Comparison of ENCODE assay signal across 8 cellular contexts in genomic region chr17:1000597-1001490, GRCh38. TPM values are rescaled to one million over a fixed set of nuclear protein-coding genes. Genes with fewer than 3 reads are reported as not detected.
DNase-seq lines count a peak whose midpoint lies in the region; ATAC-seq and FAIRE-seq lines count a peak whose summit lies in the region.
"Had no signal": no experiment of that assay in that cellular context is flagged by ENCODE, and none has a peak within 500 bp of the region (broad histone marks: within the 10 kb centered on the region; RNA-seq: fewer than 3 reads in every experiment).

No MANE protein-coding gene starts in this region.

- H3K27ac ChIP-seq in right cardiac atrium (ENCODE audit: low read length) (peak overlapping the region; percentile 83), small intestine (ENCODE audit: low read depth in 1 of 2, low read length in 1 of 2) (peak overlapping the region; percentile 27 to 61)

- H3K27me3 ChIP-seq in right cardiac atrium (ENCODE audit: control insufficient read depth, insufficient read depth) (no peaks in the 10 kb centered on the region), small intestine (ENCODE audit: control insufficient read depth in 2 of 2, insufficient read depth in 2 of 2, low read length in 2 of 2) (no peaks in the 10 kb centered on the region)

- peaks cover 12 to 28% of the 10 kb centered on the region in 2 donors for H3K36me3 ChIP-seq in small intestine (ENCODE audit: control insufficient read depth in 2 of 2, insufficient read depth in 2 of 2, low read length in 2 of 2)

- no peaks in the 10 kb centered on the region for H3K27me3 Mint-ChIP-seq in IgD-negative memory B cell

- peaks cover 14 to 21% (median 14%) of the 10 kb centered on the region in 3 donors for H3K4me1 Mint-ChIP-seq in IgD-negative memory B cell

- H3K36me3 Mint-ChIP-seq in IgD-negative memory B cell: no peaks in the 10 kb centered on the region

- peaks cover 28% of the 10 kb centered on the region for H3K4me1 ChIP-seq in right cardiac atrium (ENCODE audit: control insufficient read depth, insufficient read depth, low read length)
- peaks cover 0 to 4% of the 10 kb centered on the region in 2 donors for H3K4me1 ChIP-seq in small intestine (ENCODE audit: control insufficient read depth in 2 of 2, insufficient read depth in 1 of 2, low read depth in 1 of 2, low read length in 1 of 2)

- H3K9me3 ChIP-seq in right cardiac atrium (ENCODE audit: control insufficient read depth, low read length): no peaks in the 10 kb centered on the region
- H3K9me3 ChIP-seq in small intestine (ENCODE audit: control insufficient read depth, low read depth): no peaks in the 10 kb centered on the region

- H3K9me3 Mint-ChIP-seq in IgD-negative memory B cell: no peaks in the 10 kb centered on the region

- H3K4me3 Mint-ChIP-seq in IgD-negative memory B cell: peak overlapping the region in 1 of 4 donors; percentile 62

- intact Hi-C loops in right cardiac atrium (cut with DNase I): loop anchor here in 3 of 4 donors (5.0 to 10.0 kb wide), 2 partner anchors 54 to 56 kb away; no protein-coding TSS in a partner anchor

- H3K4me3 ChIP-seq in right cardiac atrium (ENCODE audit: low read length) (no peak overlapping the region), small intestine (ENCODE audit: low read depth in 1 of 2, low read length in 2 of 2) (no peak overlapping the region)

- FAIRE-seq in small intestine (lab: Jason Lieb, UNC): no peak

- ATAC-seq in right cardiac atrium (no peak), HG03565 (IDR thresholded peaks at IDR 0.05; ENCODE audit: unreplicated experiment) (no peak)

- WGBS in right cardiac atrium: 39% methylated on average over 15 of the region's 15 CpGs
- 54 to 64% (median 56%) methylated on average over 15 of the region's 15 CpGs for WGBS in small intestine, 3 donors

- H3K27ac Mint-ChIP-seq in IgD-negative memory B cell: peak overlapping the region; percentile 15 to 47 (median 31)

- DNase-seq in astrocyte of the hippocampus (ENCODE audit: low read depth, low spot score) (peak; percentile 75), right cardiac atrium (peak in 2 of 3 donors; percentile 72 to 79), small intestine (no peak)
- DNase-seq in activated effector memory CD4-positive, alpha-beta T cell treated with Interleukin-2 at 50 U/mL for 16 hours: no peak
- no peak for DNase-seq in activated CD4-positive, alpha-beta T cell treated with anti-CD3 and anti-CD28 coated beads, Interleukin-2, amount 50 U/mL, for 48 hours
- DNase-seq: RPMI8226 had no signal

RNA-seq across cellular contexts. Expression of gene TIMM22, which starts 3.9 kb away (rescaled TPM):
- polyA plus RNA-seq in IgD-negative memory B cell (21.2 TPM), right cardiac atrium (14.2 TPM), small intestine (1 to 10 TPM; 6.9 to 8.5 (median 7.6) TPM)
- total RNA-seq in right cardiac atrium: 10 to 100 TPM; 13.9 to 16.1 (median 14.4) TPM

RNA-seq across cellular contexts. Expression of gene NXN, which starts 21.3 kb away (rescaled TPM):
- 0.18 TPM for polyA plus RNA-seq in IgD-negative memory B cell
- total RNA-seq in right cardiac atrium: 10 to 100 TPM; 14.7 to 21.8 (median 17.3) TPM
- 11.6 TPM for polyA plus RNA-seq in right cardiac atrium
- 10 to 100 TPM in 1 of 3 donors, 1 to 10 TPM in 2; 2.2 to 12.5 (median 6.2) TPM for polyA plus RNA-seq in small intestine

Comparison
In these comparisons a context has a peak if more than half of its experiments do, and no peak if none do; other contexts are left out.
1. DNase-seq: peak in astrocyte of the hippocampus (single experiment) and right cardiac atrium (2 of 3); none in small intestine (single experiment), activated effector memory CD4-positive, alpha-beta T cell treated with Interleukin-2 at 50 U/mL for 16 hours (single experiment) and activated CD4-positive, alpha-beta T cell treated with anti-CD3 and anti-CD28 coated beads, Interleukin-2, amount 50 U/mL, for 48 hours (0 of 2).